In genomic region chr5:136054133-136054996, GRCh38 we compare ENCODE assay signal across 2 cellular contexts.
TF ChIP-seq lines count a peak whose summit lies in the region.

No MANE protein-coding gene starts in this region.

TF ChIP-seq in HCT116, 20 proteins besides CTCF, POLR2A, EP300 and RAD21:
- no peak for TF ChIP-seq EZH2 (IDR thresholded peaks at IDR 0.05)
- TF ChIP-seq ELF1 (IDR thresholded peaks at IDR 0.05; ENCODE audit: borderline replicate concordance, low read depth): no peak
- TF ChIP-seq EGR1 (IDR thresholded peaks at IDR 0.05; ENCODE audit: low read depth): no peak
- TF ChIP-seq FOSL1 (IDR thresholded peaks at IDR 0.05; ENCODE audit: low read depth): no peak
- no peak for TF ChIP-seq POLR2AphosphoS5 (IDR thresholded peaks at IDR 0.05; ENCODE audit: low read depth, low read length)
- TF ChIP-seq ATF3 (IDR thresholded peaks at IDR 0.05): no peak
- TF ChIP-seq EZH2phosphoT487 (IDR thresholded peaks at IDR 0.05; ENCODE audit: borderline replicate concordance): no peak
- no peak for TF ChIP-seq YY1 (IDR thresholded peaks at IDR 0.05; ENCODE audit: extremely low read depth, insufficient replicate concordance, low read depth, low read length)
- no peak for TF ChIP-seq CBX3 (IDR thresholded peaks at IDR 0.05; ENCODE audit: low read depth)
- no peak for TF ChIP-seq ZFX (IDR thresholded peaks at IDR 0.05)
- TF ChIP-seq SIN3A (IDR thresholded peaks at IDR 0.05; ENCODE audit: low read depth): no peak
- no peak for TF ChIP-seq ZBTB33 (IDR thresholded peaks at IDR 0.05; ENCODE audit: extremely low read depth, insufficient replicate concordance, low read length)
- no peak for TF ChIP-seq MAX (IDR thresholded peaks at IDR 0.05)

TF ChIP-seq in HepG2, 621 proteins besides CTCF, POLR2A, EP300 and RAD21:
- TF ChIP-seq HHEX (CRISPR knock-in tag; IDR thresholded peaks at IDR 0.05): no peak
- TF ChIP-seq CBFB (CRISPR knock-in tag; IDR thresholded peaks at IDR 0.05): 0 out of 2 replicates have a peak, but pooled peaks have one; percentile 7
- TF ChIP-seq ZNF224 (CRISPR knock-in tag; IDR thresholded peaks at IDR 0.05): 0 out of 2 replicates have a peak, but pooled peaks have one; percentile 8
- no peak for TF ChIP-seq ZFP36L2 (CRISPR knock-in tag; IDR thresholded peaks at IDR 0.05)
- TF ChIP-seq SRY (CRISPR knock-in tag; IDR thresholded peaks at IDR 0.05): 0 out of 2 replicates have a peak, but pooled peaks have one; percentile 9
- TF ChIP-seq YEATS4 (CRISPR knock-in tag; IDR thresholded peaks at IDR 0.05; ENCODE audit: borderline replicate concordance): 0 out of 2 replicates have a peak, but pooled peaks have one; percentile 36
- TF ChIP-seq ZNF670 (CRISPR knock-in tag; IDR thresholded peaks at IDR 0.05; ENCODE audit: borderline replicate concordance): peak; percentile 65
- 0 out of 2 replicates have a peak, but pooled peaks have one; percentile 1 for TF ChIP-seq ZNF136 (CRISPR knock-in tag; IDR thresholded peaks at IDR 0.05; ENCODE audit: low read depth)
- TF ChIP-seq ZNF138 (CRISPR knock-in tag; IDR thresholded peaks at IDR 0.05; ENCODE audit: low read depth): 0 out of 2 replicates have a peak, but pooled peaks have one; percentile 26
- peak; percentile 10; the same call in 1 of the 2 replicates for TF ChIP-seq ZSCAN21 (CRISPR knock-in tag; IDR thresholded peaks at IDR 0.05; ENCODE audit: borderline replicate concordance)
- TF ChIP-seq ZNF639 (CRISPR knock-in tag; conservative IDR thresholded peaks at IDR 0.05): no peak
- 0 out of 2 replicates have a peak, but pooled peaks have one; percentile 6 for TF ChIP-seq DNMT3B (CRISPR knock-in tag; conservative IDR thresholded peaks at IDR 0.05)
- peak; percentile 51 for TF ChIP-seq ZNF501 (CRISPR knock-in tag; IDR thresholded peaks at IDR 0.05)
- no peak for TF ChIP-seq HOXA7 (CRISPR knock-in tag; IDR thresholded peaks at IDR 0.05)
